Comparison of ENCODE assay signal across 25 cellular contexts in genomic region chr17:52035336-52035915, GRCh38.
A peak's percentile ranks its signal among the peaks of the same experiment; 100 is the strongest.
DNase-seq lines count a peak whose midpoint lies in the region; ATAC-seq and TF ChIP-seq lines count a peak whose summit lies in the region.
"Had no signal": no experiment of that assay in that cellular context is flagged by ENCODE, and none has a peak within 500 bp of the region (broad histone marks: within the 10 kb centered on the region; RNA-seq: fewer than 3 reads in every experiment).

No MANE protein-coding gene starts in this region.

- H3K9me3 ChIP-seq in sigmoid colon: no peaks in the 10 kb centered on the region
- H3K9me3 ChIP-seq: esophagus muscularis mucosa, left ventricle myocardium inferior, right atrium auricular region had no signal

- H3K27me3 ChIP-seq in sigmoid colon: no peaks in the 10 kb centered on the region
- H3K27me3 ChIP-seq: esophagus muscularis mucosa, right atrium auricular region had no signal

- TF ChIP-seq EP300 in sigmoid colon (IDR thresholded peaks at IDR 0.05): no peak

- no peak overlapping the region for H3K4me3 ChIP-seq in sigmoid colon
- H3K4me3 ChIP-seq: esophagus muscularis mucosa, GM23338, left ventricle myocardium inferior, right atrium auricular region, SK-N-MC had no signal

- 83 to 87% methylated on average over 6 of the region's 6 CpGs for WGBS in sigmoid colon, 2 donors

- no peak for TF ChIP-seq CTCF in sigmoid colon (IDR thresholded peaks at IDR 0.05)

- DNase-seq in NCI-H1694 treated with DMSO at 0.1 percent for 48 hours (lab: John Stamatoyannopoulos, UW): peak; percentile 60
- DNase-seq in cerebellar nuclear complex (lab: John Stamatoyannopoulos, UW): peak; percentile 79 to 93
- DNase-seq in medulla oblongata (ENCODE audit: extremely low spot score): peak; percentile 68
- peak in 28 of 49 donors; percentile 3 to 78 (median 16) for DNase-seq in substantia nigra (lab: John Stamatoyannopoulos, UW)
- DNase-seq in AML-193 (lab: John Stamatoyannopoulos, UW): no peak
- no peak for DNase-seq in sigmoid colon
- DNase-seq: activated CD4-positive, alpha-beta memory T cell treated with anti-CD3 and anti-CD28 coated beads for 36 hours; activated CD8-positive, alpha-beta memory T cell treated with anti-CD3 and anti-CD28 coated beads, Interleukin-2, amount 50 U/mL, for 48 hours; CD4-positive, alpha-beta T cell; cortex of kidney; endodermal cell; immature natural killer cell; KG1; left ventricle myocardium inferior; naive thymus-derived CD8-positive, alpha-beta T cell; NCI-H1436 treated with DMSO at 0.1 percent for 48 hours; stimulated activated CD4-positive, alpha-beta T cell treated with anti-CD3 and anti-CD28 coated beads, Interleukin-4, amount 100 ng/mL, for 4 hours had no signal

- H3K27ac ChIP-seq in substantia nigra (ENCODE audit: low read depth, low read length, poor library complexity, severe bottlenecking) (no peak overlapping the region), sigmoid colon (no peak overlapping the region)
- H3K27ac ChIP-seq: esophagus muscularis mucosa, left ventricle myocardium inferior, right atrium auricular region, RWPE1, SK-N-MC had no signal

- ATAC-seq in GM18517 (IDR thresholded peaks at IDR 0.05; ENCODE audit: unreplicated experiment): no peak
- ATAC-seq: activated CD4-positive, CD25-positive, alpha-beta regulatory T cell treated with anti-CD3 and anti-CD28 coated beads, Interleukin-2, amount 50 U/mL, for 24 hours; GM23338; naive thymus-derived CD8-positive, alpha-beta T cell; stimulated activated memory B cell treated with anti-CD40 and anti-IgM and Interleukin-4, amounts not matched to agents 10 μg/mL and 1 μg/mL and 100 μg/mL, for 72 hours had no signal

- TF ChIP-seq POLR2A in sigmoid colon (IDR thresholded peaks at IDR 0.05): no peak

- no peaks in the 10 kb centered on the region for H3K4me1 ChIP-seq in sigmoid colon
- H3K4me1 ChIP-seq: left ventricle myocardium inferior, right atrium auricular region had no signal

- intact Hi-C loops in sigmoid colon (cut with DNase I): no loop called here

- no peaks in the 10 kb centered on the region for H3K36me3 ChIP-seq in sigmoid colon
- H3K36me3 ChIP-seq: esophagus muscularis mucosa, left ventricle myocardium inferior, right atrium auricular region had no signal

Comparison
In these comparisons a context has a peak if more than half of its experiments do, and no peak if none do; other contexts are left out.
1. DNase-seq: peak in NCI-H1694 treated with DMSO at 0.1 percent for 48 hours (single experiment), cerebellar nuclear complex (2 of 2), medulla oblongata (single experiment) and substantia nigra (28 of 49); none in AML-193 (0 of 2) and sigmoid colon (single experiment).